In the genomic region with DNA sequence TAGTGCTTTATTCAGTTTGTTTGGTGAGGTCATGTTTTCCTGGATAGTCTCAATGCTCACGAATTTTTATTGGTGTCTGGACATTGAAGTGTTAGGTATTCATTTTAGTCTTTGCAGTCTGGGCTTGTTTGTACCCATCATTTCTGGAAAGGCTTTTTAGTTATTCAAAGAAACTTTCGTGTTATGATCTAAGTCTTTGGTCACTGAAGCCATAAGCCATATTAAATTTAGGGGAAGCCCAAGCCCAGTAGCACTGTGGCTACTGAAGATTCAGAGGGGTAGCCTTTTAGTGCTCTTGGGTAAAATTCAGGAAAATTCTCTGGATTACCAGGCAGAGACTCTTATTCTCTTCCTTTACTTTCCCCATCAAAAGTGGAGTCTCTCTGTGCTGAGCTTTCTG, we compare ENCODE assay signal across 30 cellular contexts. TPM values are rescaled to one million over a fixed set of nuclear protein-coding genes. Genes with fewer than 3 reads are reported as not detected.
"Had no signal": no experiment of that assay in that cellular context is flagged by ENCODE, and none has a peak within 500 bp of the region (broad histone marks: within the 10 kb centered on the region; RNA-seq: fewer than 3 reads in every experiment).

No MANE protein-coding gene starts in this region.

- H3K4me1 ChIP-seq: pancreas, prostate gland, right lobe of liver, sigmoid colon, suprapubic skin, testis, tibial artery, transverse colon, upper lobe of right lung, uterus had no signal

- H3K9me3 ChIP-seq: neutrophil, pancreas, prostate gland, right lobe of liver, sigmoid colon, testis, tibial artery, transverse colon, upper lobe of right lung, uterus had no signal

- H3K36me3 ChIP-seq: neutrophil, pancreas, prostate gland, right lobe of liver, sigmoid colon, suprapubic skin, tibial artery, transverse colon, upper lobe of right lung, uterus had no signal

- DNase-seq: naive thymus-derived CD8-positive, alpha-beta T cell; nephron progenitor cell; nucleus accumbens; pancreas; right cardiac atrium; right lobe of liver; sigmoid colon; small intestine; stimulated activated CD4-positive, alpha-beta T cell treated with anti-CD3 and anti-CD28 coated beads, Interleukin-15, amount 100 ng/mL, for 24 hours; stimulated activated CD4-positive, alpha-beta T cell treated with anti-CD3 and anti-CD28 coated beads, Interleukin-2, amount 100 ng/mL, for 24 hours; stimulated activated CD4-positive, alpha-beta T cell treated with anti-CD3 and anti-CD28 coated beads, Interleukin-4, amount 100 ng/mL, for 1 hour; stimulated activated CD4-positive, alpha-beta T cell treated with anti-CD3 and anti-CD28 coated beads, Interleukin-4, amount 100 ng/mL, for 4 hours; stimulated activated CD8-positive, alpha-beta memory T cell treated with anti-CD3 and anti-CD28 coated beads, Interleukin-4, amount 100 ng/mL, for 48 hours; stimulated activated naive CD4-positive, alpha-beta T cell; stimulated activated naive CD8-positive, alpha-beta T cell treated with anti-CD3 and anti-CD28 coated beads, Interleukin-15, amount 100 ng/mL, for 72 hours; stimulated activated naive CD8-positive, alpha-beta T cell treated with anti-CD3 and anti-CD28 coated beads, Interleukin-15, Interleukin-2, amounts not matched to agents 100 U/mL and 50 U/mL, for 24 hours; substantia nigra; testis; tibial artery; transverse colon; upper lobe of right lung; uterus had no signal

- H3K27ac ChIP-seq: neutrophil, pancreas, prostate gland, right lobe of liver, sigmoid colon, suprapubic skin, testis, tibial artery, transverse colon, upper lobe of right lung, uterus had no signal

- H3K27me3 ChIP-seq: neutrophil, pancreas, right lobe of liver, sigmoid colon, suprapubic skin, testis, tibial artery, transverse colon, upper lobe of right lung, uterus had no signal

- H3K4me3 ChIP-seq: pancreas, prostate gland, right lobe of liver, sigmoid colon, suprapubic skin, testis, tibial artery, transverse colon, upper lobe of right lung, uterus had no signal

- ATAC-seq: naive thymus-derived CD8-positive, alpha-beta T cell; natural killer cell treated with Interleukin-12 subunit alpha and Interleukin-12 subunit beta and Interleukin-15 and Interleukin-18, amount 100 ng/mL, for 72 hours; right cardiac atrium; right lobe of liver; stimulated activated memory B cell treated with anti-CD40 and anti-IgM and Interleukin-4, amounts not matched to agents 10 μg/mL and 1 μg/mL and 100 μg/mL, for 72 hours; stimulated activated naive CD8-positive, alpha-beta T cell treated with anti-CD3 and anti-CD28 coated beads, Interleukin-15, amount 100 ng/mL, for 72 hours; stimulated activated naive CD8-positive, alpha-beta T cell treated with anti-CD3 and anti-CD28 coated beads, Interleukin-15, Interleukin-2, amounts not matched to agents 100 U/mL and 50 U/mL, for 24 hours; upper lobe of right lung had no signal

RNA-seq across cellular contexts. Expression of a gene that starts 56.2 kb away (rescaled TPM):
- total RNA-seq: naive thymus-derived CD8-positive, alpha-beta T cell; osteocyte; pulmonary artery endothelial cell; right lobe of liver; skeletal muscle tissue had no signal
